ENCODE assay signal across 10 cellular contexts in the genomic region with DNA sequence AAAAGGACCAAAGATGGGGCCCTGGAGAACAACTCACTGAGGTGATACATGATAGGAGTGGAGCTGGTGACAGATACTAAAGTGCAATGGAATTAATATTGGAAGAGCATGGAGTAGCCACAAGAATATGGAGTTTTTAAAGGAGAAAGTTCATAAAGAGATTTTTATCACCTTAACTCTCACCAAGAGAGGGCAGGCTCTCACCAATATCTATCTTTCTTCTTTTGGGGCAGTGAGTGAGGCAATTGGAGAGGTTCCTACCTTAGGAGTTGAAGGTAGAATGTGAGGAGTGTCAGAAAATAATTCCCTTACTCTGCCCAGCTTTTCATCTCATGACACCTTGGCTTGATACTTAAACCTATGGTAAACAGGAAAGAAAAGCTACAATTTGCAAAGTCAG.
DNase-seq lines count a peak whose midpoint lies in the region; ATAC-seq and TF ChIP-seq lines count a peak whose summit lies in the region.
"Had no signal": no experiment of that assay in that cellular context is flagged by ENCODE, and none has a peak within 500 bp of the region (broad histone marks: within the 10 kb centered on the region; RNA-seq: fewer than 3 reads in every experiment).

No MANE protein-coding gene starts in this region.

- peak; percentile 73 for TF ChIP-seq RAD21 in HCT116 (IDR thresholded peaks at IDR 0.05; ENCODE audit: low read depth)

- H3K36me3 Mint-ChIP-seq in Calu3 (ENCODE audit: insufficient read depth, unreplicated experiment), result no peaks in the 10 kb centered on the region

- DNase-seq in Calu3, result peak; percentile 21
- DNase-seq in HCT116 (ENCODE audit: low read depth, low spot score), result peak; percentile 10
- DNase-seq in kidney epithelial cell (ENCODE audit: low read depth), result no peak
- DNase-seq in Peyer's patch, result no peak
- no peak for DNase-seq in stimulated activated CD4-positive, alpha-beta T cell treated with anti-CD3 and anti-CD28 coated beads, Interleukin-4, amount 100 ng/mL, for 24 hours
- no peak for DNase-seq in activated effector memory CD4-positive, alpha-beta T cell treated with Interleukin-2 at 50 U/mL for 16 hours
- DNase-seq: MG63, upper lobe of right lung had no signal

- TF ChIP-seq CTCF in Calu3 (IDR thresholded peaks at IDR 0.05; ENCODE audit: unreplicated experiment) (peak; percentile 45), HCT116 (IDR thresholded peaks at IDR 0.05 in 2 of 3, conservative IDR thresholded peaks at IDR 0.05 in 1 of 3; ENCODE audit: borderline replicate concordance in 1 of 3, insufficient read depth in 1 of 3, low read depth in 2 of 3, low read length in 2 of 3) (peak; percentile 14 to 45 (median 37); a peak in 4 of 6 replicates), kidney epithelial cell (IDR thresholded peaks at IDR 0.05; ENCODE audit: insufficient read depth, low read length, poor library complexity, severe bottlenecking) (peak; percentile 35), Peyer's patch (IDR thresholded peaks at IDR 0.05) (no peak)

- no peak overlapping the region for H3K9ac ChIP-seq in HCT116 (ENCODE audit: low read length)

- peaks cover 8% of the 10 kb centered on the region for H3K4me1 Mint-ChIP-seq in Calu3 (ENCODE audit: low read depth, unreplicated experiment)

- H3K36me3 ChIP-seq in HCT116 (ENCODE audit: control insufficient read depth in 1 of 2, insufficient read depth in 2 of 2, low read length in 2 of 2) (no peaks in the 10 kb centered on the region), kidney epithelial cell (ENCODE audit: control insufficient read depth, insufficient read depth, low read length) (no peaks in the 10 kb centered on the region), Peyer's patch (no peaks in the 10 kb centered on the region)
- H3K36me3 ChIP-seq: MG63, upper lobe of right lung had no signal

- H3K79me2 ChIP-seq in HCT116 (ENCODE audit: insufficient read depth, low read length), result no peaks in the 10 kb centered on the region

- H4K20me1 ChIP-seq in HCT116 (ENCODE audit: insufficient read depth), result no peaks in the 10 kb centered on the region

- no peak overlapping the region for H3K4me2 ChIP-seq in HCT116 (ENCODE audit: low read length)

- CTCF ChIA-PET in Calu3 (lab: Charles Lee), result interaction anchor here (0.5 to 1.4 kb wide), 3 partner anchors 171 to 521 kb away, joined by 3 to 4 read pairs (median 3); no protein-coding TSS in a partner anchor
- CTCF ChIA-PET in HCT116 (lab: Charles Lee), result no interaction called here

- H2AFZ ChIP-seq in HCT116 (ENCODE audit: low read depth, low read length, poor library complexity, severe bottlenecking), result peak overlapping the region; percentile 17

- H3K9me3 Mint-ChIP-seq in Calu3 (ENCODE audit: low read depth, unreplicated experiment), result peaks cover 6% of the 10 kb centered on the region
- H3K9me3 Mint-ChIP-seq: T-helper 2 cell treated with Interferon-gamma antibody and Interleukin-4, amounts not matched to agents 5 μg/mL and 100 μg/mL, for 36 hours had no signal

- H3K27ac Mint-ChIP-seq in Calu3 (ENCODE audit: unreplicated experiment), result no peak overlapping the region
- H3K27ac Mint-ChIP-seq: T-helper 2 cell treated with Interferon-gamma antibody and Interleukin-4, amounts not matched to agents 5 μg/mL and 100 μg/mL, for 36 hours had no signal

- TF ChIP-seq POLR2A in HCT116 (IDR thresholded peaks at IDR 0.05; ENCODE audit: borderline replicate concordance, extremely low read depth, insufficient read depth, insufficient read length) (no peak), Peyer's patch (IDR thresholded peaks at IDR 0.05) (no peak)

- no peak overlapping the region for H3K27ac ChIP-seq in HCT116 (ENCODE audit: low read depth, low read length)
- no peak overlapping the region for H3K27ac ChIP-seq in Peyer's patch
- H3K27ac ChIP-seq: upper lobe of right lung had no signal

- intact Hi-C loops in Calu3 (cut with micrococcal nuclease; ENCODE audit: unreplicated experiment) (loop anchor here (1.0 to 5.0 kb wide), 6 partner anchors 112 to 818 kb away; no protein-coding TSS in a partner anchor), HCT116 (cut with micrococcal nuclease) (loop anchor here (1.0 kb wide), 1 partner anchor 818 kb away; no protein-coding TSS in a partner anchor)

- BruUV-seq in Calu3 (replicated peaks; lab: Mats Ljungman, UMichigan) (no TSS peak), HCT116 (replicated peaks; lab: Mats Ljungman, UMichigan) (no TSS peak)

- H3K9me2 ChIP-seq in HCT116 (ENCODE audit: insufficient read depth), result no peaks in the 10 kb centered on the region

- RAD21 ChIA-PET in HCT116 (lab: Charles Lee; ENCODE audit: low non-redundant PET in 1 of 2, low total read pairs in 2 of 2, uncharacterized antibody in 2 of 2, unreplicated experiment in 2 of 2), result no interaction called here

- H3K4me1 ChIP-seq in HCT116 (ENCODE audit: control insufficient read depth in 1 of 2, insufficient read depth in 2 of 2, low read length in 2 of 2) (no peaks in the 10 kb centered on the region), Peyer's patch (no peaks in the 10 kb centered on the region)
- H3K4me1 ChIP-seq: upper lobe of right lung had no signal

- H3K27me3 Mint-ChIP-seq in Calu3 (ENCODE audit: unreplicated experiment), result no peaks in the 10 kb centered on the region

- H3K9me3 ChIP-seq in HCT116 (ENCODE audit: control insufficient read depth in 1 of 2, insufficient read depth in 1 of 2, low read depth in 1 of 2, low read length in 2 of 2), result no peaks in the 10 kb centered on the region
- no peaks in the 10 kb centered on the region for H3K9me3 ChIP-seq in Peyer's patch
- H3K9me3 ChIP-seq: MG63, upper lobe of right lung had no signal

- H3K4me3 ChIP-seq in HCT116 (replicated peaks in 1 of 2; ENCODE audit: low read depth in 1 of 2, low read length in 2 of 2), result no peak overlapping the region
- H3K4me3 ChIP-seq in kidney epithelial cell (ENCODE audit: low read depth, low read length), result no peak overlapping the region
- H3K4me3 ChIP-seq in Peyer's patch, result no peak overlapping the region
- H3K4me3 ChIP-seq: MG63, upper lobe of right lung had no signal

- no peak overlapping the region for H3K4me3 Mint-ChIP-seq in Calu3 (ENCODE audit: low read depth, unreplicated experiment)
- H3K4me3 Mint-ChIP-seq: T-helper 2 cell treated with Interferon-gamma antibody and Interleukin-4, amounts not matched to agents 5 μg/mL and 100 μg/mL, for 36 hours had no signal

- POLR2A ChIA-PET in HCT116 (lab: Charles Lee), result no interaction called here

- H3K27me3 ChIP-seq in HCT116 (ENCODE audit: insufficient read depth, low read length) (no peaks in the 10 kb centered on the region), kidney epithelial cell (ENCODE audit: control insufficient read depth, insufficient read depth, low read length) (no peaks in the 10 kb centered on the region), Peyer's patch (no peaks in the 10 kb centered on the region)
- H3K27me3 ChIP-seq: MG63, upper lobe of right lung had no signal

- peak; percentile 67 for ATAC-seq in HCT116
- peak; percentile 43; the same call in 2 of the 3 replicates for ATAC-seq in SK-N-SH treated with all-trans-retinoic acid at 6 μM for 48 hours
- ATAC-seq: upper lobe of right lung had no signal

TF ChIP-seq in HCT116, 20 proteins besides CTCF, POLR2A, EP300 and RAD21 (continues in another document):
- TF ChIP-seq POLR2AphosphoS5 (IDR thresholded peaks at IDR 0.05; ENCODE audit: low read depth, low read length), result no peak
- TF ChIP-seq EZH2phosphoT487 (IDR thresholded peaks at IDR 0.05; ENCODE audit: borderline replicate concordance), result no peak
- TF ChIP-seq EZH2 (IDR thresholded peaks at IDR 0.05), result no peak
- TF ChIP-seq FOSL1 (IDR thresholded peaks at IDR 0.05; ENCODE audit: low read depth), result no peak

TF ChIP-seq in SK-N-SH treated with all-trans-retinoic acid at 6 μM for 48 hours, 23 proteins besides CTCF, POLR2A, EP300 and RAD21:
- TF ChIP-seq BACH2 (CRISPR knock-in tag; IDR thresholded peaks at IDR 0.05; ENCODE audit: borderline replicate concordance) (no peak), GLIS3 (CRISPR knock-in tag; IDR thresholded peaks at IDR 0.05) (no peak), ZNF8 (CRISPR knock-in tag; IDR thresholded peaks at IDR 0.05) (no peak), TOX (CRISPR knock-in tag; IDR thresholded peaks at IDR 0.05; ENCODE audit: borderline replicate concordance) (no peak), ESRRG (CRISPR knock-in tag; IDR thresholded peaks at IDR 0.05) (no peak), ZNF565 (CRISPR knock-in tag; conservative IDR thresholded peaks at IDR 0.05; ENCODE audit: low read depth) (no peak)

Comparison
In these comparisons a context has a peak if more than half of its experiments do, and no peak if none do; other contexts are left out.
1. DNase-seq: peak in Calu3 (single experiment) and HCT116 (single experiment); none in kidney epithelial cell (single experiment), Peyer's patch (0 of 3), stimulated activated CD4-positive, alpha-beta T cell treated with anti-CD3 and anti-CD28 coated beads, Interleukin-4, amount 100 ng/mL, for 24 hours (single experiment) and activated effector memory CD4-positive, alpha-beta T cell treated with Interleukin-2 at 50 U/mL for 16 hours (single experiment).
2. CTCF ChIP-seq: peak in Calu3 (single experiment), HCT116 (3 of 3) and kidney epithelial cell (single experiment); none in Peyer's patch (0 of 6).